ENCODE assay signal across 1 cellular context in genomic region chr11:125568970-125569912, GRCh38.
TF ChIP-seq lines count a peak whose summit lies in the region.

TSS of gene EI24 (plus strand) at chr11:125569477. CDS start at chr11:125572528, 3,051 bp downstream.

TF ChIP-seq in HepG2, 621 proteins besides CTCF, POLR2A, EP300 and RAD21 (continued from another document and continues in another):
- TF ChIP-seq PRDM15 (CRISPR knock-in tag; IDR thresholded peaks at IDR 0.05), result no peak; the same call in 1 of the 2 replicates
- TF ChIP-seq, protein P1, sequence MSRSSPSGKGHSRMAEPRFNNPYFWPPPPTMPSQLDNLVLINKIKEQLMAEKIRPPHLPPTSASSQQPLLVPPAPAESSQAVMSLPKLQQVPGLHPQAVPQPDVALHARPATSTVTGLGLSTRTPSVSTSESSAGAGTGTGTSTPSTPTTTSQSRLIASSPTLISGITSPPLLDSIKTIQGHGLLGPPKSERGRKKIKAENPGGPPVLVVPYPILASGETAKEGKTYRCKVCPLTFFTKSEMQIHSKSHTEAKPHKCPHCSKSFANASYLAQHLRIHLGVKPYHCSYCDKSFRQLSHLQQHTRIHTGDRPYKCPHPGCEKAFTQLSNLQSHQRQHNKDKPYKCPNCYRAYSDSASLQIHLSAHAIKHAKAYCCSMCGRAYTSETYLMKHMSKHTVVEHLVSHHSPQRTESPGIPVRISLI (CRISPR knock-in tag; IDR thresholded peaks at IDR 0.05; ENCODE audit: borderline replicate concordance), result no peak
- peak; percentile 49 for TF ChIP-seq KMT2A (CRISPR knock-in tag; IDR thresholded peaks at IDR 0.05)
- TF ChIP-seq ZNF292 (CRISPR knock-in tag; IDR thresholded peaks at IDR 0.05; ENCODE audit: borderline replicate concordance, low read depth), result no peak
- TF ChIP-seq NCOA2 (CRISPR knock-in tag; IDR thresholded peaks at IDR 0.05), result no peak; the same call in 1 of the 2 replicates
- no peak for TF ChIP-seq ARID2 (CRISPR knock-in tag; IDR thresholded peaks at IDR 0.05; ENCODE audit: borderline replicate concordance)
- TF ChIP-seq CHD4 (IDR thresholded peaks at IDR 0.05; ENCODE audit: borderline replicate concordance, low read length), result no peak
- TF ChIP-seq ZNF7 (CRISPR knock-in tag; IDR thresholded peaks at IDR 0.05), result no peak
- TF ChIP-seq ZNF44 (CRISPR knock-in tag; IDR thresholded peaks at IDR 0.05), result no peak
- TF ChIP-seq ATF6 (CRISPR knock-in tag; conservative IDR thresholded peaks at IDR 0.05), result no peak
- TF ChIP-seq, protein P2, sequence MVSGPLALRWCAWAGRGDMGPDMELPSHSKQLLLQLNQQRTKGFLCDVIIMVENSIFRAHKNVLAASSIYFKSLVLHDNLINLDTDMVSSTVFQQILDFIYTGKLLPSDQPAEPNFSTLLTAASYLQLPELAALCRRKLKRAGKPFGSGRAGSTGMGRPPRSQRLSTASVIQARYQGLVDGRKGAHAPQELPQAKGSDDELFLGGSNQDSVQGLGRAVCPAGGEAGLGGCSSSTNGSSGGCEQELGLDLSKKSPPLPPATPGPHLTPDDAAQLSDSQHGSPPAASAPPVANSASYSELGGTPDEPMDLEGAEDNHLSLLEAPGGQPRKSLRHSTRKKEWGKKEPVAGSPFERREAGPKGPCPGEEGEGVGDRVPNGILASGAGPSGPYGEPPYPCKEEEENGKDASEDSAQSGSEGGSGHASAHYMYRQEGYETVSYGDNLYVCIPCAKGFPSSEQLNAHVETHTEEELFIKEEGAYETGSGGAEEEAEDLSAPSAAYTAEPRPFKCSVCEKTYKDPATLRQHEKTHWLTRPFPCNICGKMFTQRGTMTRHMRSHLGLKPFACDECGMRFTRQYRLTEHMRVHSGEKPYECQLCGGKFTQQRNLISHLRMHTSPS (CRISPR knock-in tag; IDR thresholded peaks at IDR 0.05; ENCODE audit: low read depth), result no peak
- 0 out of 2 replicates have a peak, but pooled peaks have one; percentile 29 for TF ChIP-seq GLI4 (CRISPR knock-in tag; IDR thresholded peaks at IDR 0.05; ENCODE audit: borderline replicate concordance)
- peak; percentile 66; the same call in 1 of the 2 replicates for TF ChIP-seq SAFB2 (CRISPR knock-in tag; IDR thresholded peaks at IDR 0.05; ENCODE audit: borderline replicate concordance, low read depth)
- no peak for TF ChIP-seq ZNF549 (CRISPR knock-in tag; IDR thresholded peaks at IDR 0.05)
- TF ChIP-seq CBFB (CRISPR knock-in tag; IDR thresholded peaks at IDR 0.05), result peak; percentile 69; the same call in 1 of the 2 replicates
- no peak for TF ChIP-seq GABPA (IDR thresholded peaks at IDR 0.05; ENCODE audit: low read depth, low read length)
- peak; percentile 55; the same call in 1 of the 2 replicates for TF ChIP-seq GABPA (CRISPR knock-in tag; IDR thresholded peaks at IDR 0.05; ENCODE audit: low read depth)
- TF ChIP-seq ZSCAN21 (CRISPR knock-in tag; IDR thresholded peaks at IDR 0.05; ENCODE audit: borderline replicate concordance), result peak; percentile 82
- peak; percentile 79 for TF ChIP-seq AGO2 (optimal IDR thresholded peaks at IDR 0.05; ENCODE audit: low read depth, low read length)
- TF ChIP-seq KLF15 (CRISPR knock-in tag; IDR thresholded peaks at IDR 0.05; ENCODE audit: borderline replicate concordance), result no peak
- TF ChIP-seq, protein P3, sequence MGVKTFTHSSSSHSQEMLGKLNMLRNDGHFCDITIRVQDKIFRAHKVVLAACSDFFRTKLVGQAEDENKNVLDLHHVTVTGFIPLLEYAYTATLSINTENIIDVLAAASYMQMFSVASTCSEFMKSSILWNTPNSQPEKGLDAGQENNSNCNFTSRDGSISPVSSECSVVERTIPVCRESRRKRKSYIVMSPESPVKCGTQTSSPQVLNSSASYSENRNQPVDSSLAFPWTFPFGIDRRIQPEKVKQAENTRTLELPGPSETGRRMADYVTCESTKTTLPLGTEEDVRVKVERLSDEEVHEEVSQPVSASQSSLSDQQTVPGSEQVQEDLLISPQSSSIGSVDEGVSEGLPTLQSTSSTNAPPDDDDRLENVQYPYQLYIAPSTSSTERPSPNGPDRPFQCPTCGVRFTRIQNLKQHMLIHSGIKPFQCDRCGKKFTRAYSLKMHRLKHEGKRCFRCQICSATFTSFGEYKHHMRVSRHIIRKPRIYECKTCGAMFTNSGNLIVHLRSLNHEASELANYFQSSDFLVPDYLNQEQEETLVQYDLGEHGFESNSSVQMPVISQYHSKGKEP (CRISPR knock-in tag; IDR thresholded peaks at IDR 0.05), result no peak; the same call in 1 of the 2 replicates
- TF ChIP-seq TMF1 (CRISPR knock-in tag; IDR thresholded peaks at IDR 0.05; ENCODE audit: low read depth), result 0 out of 2 replicates have a peak, but pooled peaks have one; percentile 59
- TF ChIP-seq ZFP1 (CRISPR knock-in tag; IDR thresholded peaks at IDR 0.05), result no peak
- TF ChIP-seq RARG (CRISPR knock-in tag; IDR thresholded peaks at IDR 0.05; ENCODE audit: low read depth), result no peak
- TF ChIP-seq MAFF (IDR thresholded peaks at IDR 0.05; ENCODE audit: low read depth, low read length), result no peak
- TF ChIP-seq AHR (CRISPR knock-in tag; IDR thresholded peaks at IDR 0.05), result no peak
- TF ChIP-seq RFXAP (CRISPR knock-in tag; IDR thresholded peaks at IDR 0.05; ENCODE audit: borderline replicate concordance), result no peak; the same call in 1 of the 2 replicates
- TF ChIP-seq SRSF1 (optimal IDR thresholded peaks at IDR 0.05; ENCODE audit: low read depth, low read length), result no peak
- 0 out of 2 replicates have a peak, but pooled peaks have one; percentile 38 for TF ChIP-seq KAT8 (CRISPR knock-in tag; IDR thresholded peaks at IDR 0.05)
- peak; percentile 65; the same call in 1 of the 2 replicates for TF ChIP-seq ZNF788 (CRISPR knock-in tag; IDR thresholded peaks at IDR 0.05; ENCODE audit: borderline replicate concordance)
- no peak for TF ChIP-seq ZNF382 (CRISPR knock-in tag; IDR thresholded peaks at IDR 0.05; ENCODE audit: borderline replicate concordance)
- no peak for TF ChIP-seq ZNF672 (CRISPR knock-in tag; IDR thresholded peaks at IDR 0.05)
- TF ChIP-seq ZNF260 (CRISPR knock-in tag; IDR thresholded peaks at IDR 0.05; ENCODE audit: borderline replicate concordance, low read depth), result no peak
- no peak for TF ChIP-seq HMG20B (CRISPR knock-in tag; conservative IDR thresholded peaks at IDR 0.05)
- no peak for TF ChIP-seq DNMT3B (CRISPR knock-in tag; conservative IDR thresholded peaks at IDR 0.05)
- TF ChIP-seq CCAR2 (optimal IDR thresholded peaks at IDR 0.05; ENCODE audit: low read depth, low read length), result no peak
- TF ChIP-seq STAG1 (CRISPR knock-in tag; IDR thresholded peaks at IDR 0.05), result no peak; the same call in 1 of the 2 replicates
- TF ChIP-seq ZNF720 (CRISPR knock-in tag; IDR thresholded peaks at IDR 0.05), result no peak
- peak; percentile 39; the same call in 1 of the 2 replicates for TF ChIP-seq SUZ12 (IDR thresholded peaks at IDR 0.05; ENCODE audit: low read depth, low read length)
- TF ChIP-seq KLF11 (CRISPR knock-in tag; IDR thresholded peaks at IDR 0.05), result no peak
- TF ChIP-seq, protein P4, sequence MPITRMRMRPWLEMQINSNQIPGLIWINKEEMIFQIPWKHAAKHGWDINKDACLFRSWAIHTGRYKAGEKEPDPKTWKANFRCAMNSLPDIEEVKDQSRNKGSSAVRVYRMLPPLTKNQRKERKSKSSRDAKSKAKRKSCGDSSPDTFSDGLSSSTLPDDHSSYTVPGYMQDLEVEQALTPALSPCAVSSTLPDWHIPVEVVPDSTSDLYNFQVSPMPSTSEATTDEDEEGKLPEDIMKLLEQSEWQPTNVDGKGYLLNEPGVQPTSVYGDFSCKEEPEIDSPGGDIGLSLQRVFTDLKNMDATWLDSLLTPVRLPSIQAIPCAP (CRISPR knock-in tag; IDR thresholded peaks at IDR 0.05; ENCODE audit: low read depth), result no peak
- TF ChIP-seq ZKSCAN5 (CRISPR knock-in tag; IDR thresholded peaks at IDR 0.05), result peak; percentile 100
- TF ChIP-seq, protein P5, sequence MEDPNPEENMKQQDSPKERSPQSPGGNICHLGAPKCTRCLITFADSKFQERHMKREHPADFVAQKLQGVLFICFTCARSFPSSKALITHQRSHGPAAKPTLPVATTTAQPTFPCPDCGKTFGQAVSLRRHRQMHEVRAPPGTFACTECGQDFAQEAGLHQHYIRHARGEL (CRISPR knock-in tag; IDR thresholded peaks at IDR 0.05), result no peak
- no peak for TF ChIP-seq ZNF484 (CRISPR knock-in tag; IDR thresholded peaks at IDR 0.05; ENCODE audit: borderline replicate concordance, low read depth)
- TF ChIP-seq ZNF768 (CRISPR knock-in tag; IDR thresholded peaks at IDR 0.05), result peak; percentile 73; the same call in 1 of the 2 replicates
- peak; percentile 36; the same call in 1 of the 2 replicates for TF ChIP-seq ZNF772 (CRISPR knock-in tag; IDR thresholded peaks at IDR 0.05)
- 0 out of 2 replicates have a peak, but pooled peaks have one; percentile 30 for TF ChIP-seq ZNF792 (CRISPR knock-in tag; IDR thresholded peaks at IDR 0.05)
- TF ChIP-seq YEATS4 (CRISPR knock-in tag; IDR thresholded peaks at IDR 0.05; ENCODE audit: borderline replicate concordance), result peak; percentile 70; the same call in 1 of the 2 replicates
- TF ChIP-seq TEAD2 (CRISPR knock-in tag; IDR thresholded peaks at IDR 0.05), result no peak
- no peak for TF ChIP-seq ZNF589 (CRISPR knock-in tag; conservative IDR thresholded peaks at IDR 0.05)
- TF ChIP-seq, protein P6, sequence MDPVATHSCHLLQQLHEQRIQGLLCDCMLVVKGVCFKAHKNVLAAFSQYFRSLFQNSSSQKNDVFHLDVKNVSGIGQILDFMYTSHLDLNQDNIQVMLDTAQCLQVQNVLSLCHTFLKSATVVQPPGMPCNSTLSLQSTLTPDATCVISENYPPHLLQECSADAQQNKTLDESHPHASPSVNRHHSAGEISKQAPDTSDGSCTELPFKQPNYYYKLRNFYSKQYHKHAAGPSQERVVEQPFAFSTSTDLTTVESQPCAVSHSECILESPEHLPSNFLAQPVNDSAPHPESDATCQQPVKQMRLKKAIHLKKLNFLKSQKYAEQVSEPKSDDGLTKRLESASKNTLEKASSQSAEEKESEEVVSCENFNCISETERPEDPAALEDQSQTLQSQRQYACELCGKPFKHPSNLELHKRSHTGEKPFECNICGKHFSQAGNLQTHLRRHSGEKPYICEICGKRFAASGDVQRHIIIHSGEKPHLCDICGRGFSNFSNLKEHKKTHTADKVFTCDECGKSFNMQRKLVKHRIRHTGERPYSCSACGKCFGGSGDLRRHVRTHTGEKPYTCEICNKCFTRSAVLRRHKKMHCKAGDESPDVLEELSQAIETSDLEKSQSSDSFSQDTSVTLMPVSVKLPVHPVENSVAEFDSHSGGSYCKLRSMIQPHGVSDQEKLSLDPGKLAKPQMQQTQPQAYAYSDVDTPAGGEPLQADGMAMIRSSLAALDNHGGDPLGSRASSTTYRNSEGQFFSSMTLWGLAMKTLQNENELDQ (CRISPR knock-in tag; IDR thresholded peaks at IDR 0.05; ENCODE audit: borderline replicate concordance), result no peak
- TF ChIP-seq PBX2 (CRISPR knock-in tag; IDR thresholded peaks at IDR 0.05), result no peak
- no peak for TF ChIP-seq RAD51 (IDR thresholded peaks at IDR 0.05; ENCODE audit: borderline replicate concordance)
- no peak for TF ChIP-seq SALL2 (CRISPR knock-in tag; IDR thresholded peaks at IDR 0.05)
- TF ChIP-seq ARNTL (CRISPR knock-in tag; IDR thresholded peaks at IDR 0.05), result no peak
- no peak for TF ChIP-seq NONO (IDR thresholded peaks at IDR 0.05)
- TF ChIP-seq NONO (CRISPR knock-in tag; conservative IDR thresholded peaks at IDR 0.05), result 0 out of 2 replicates have a peak, but pooled peaks have one; percentile 15
- TF ChIP-seq SNAPC2 (CRISPR knock-in tag; IDR thresholded peaks at IDR 0.05), result no peak
- TF ChIP-seq ZNF879 (CRISPR knock-in tag; IDR thresholded peaks at IDR 0.05), result no peak
- TF ChIP-seq KDM1A (CRISPR knock-in tag; IDR thresholded peaks at IDR 0.05), result 0 out of 2 replicates have a peak, but pooled peaks have one; percentile 50
- TF ChIP-seq PRMT3 (CRISPR knock-in tag; IDR thresholded peaks at IDR 0.05; ENCODE audit: borderline replicate concordance, low read depth), result no peak
